In genomic region chr5:180649297-180650039, GRCh38 we compare ENCODE assay signal across 8 cellular contexts. TPM values are rescaled to one million over a fixed set of nuclear protein-coding genes. Genes with fewer than 3 reads are reported as not detected.
DNase-seq lines count a peak whose midpoint lies in the region; ATAC-seq and TF ChIP-seq lines count a peak whose summit lies in the region.

FLT4 (minus strand) TSS chr5:180649600; CDS start chr5:180649545, 55 bp downstream.

- peaks cover 12% of the 10 kb centered on the region for H3K4me1 Mint-ChIP-seq in activated naive CD4-positive, alpha-beta T cell treated with anti-CD3 and anti-CD28 coated beads, Interleukin-2, amount 10 ng/mL, durations not matched to agents 7 days and 5 days

- no peaks in the 10 kb centered on the region for H3K36me3 ChIP-seq in uterus

- H3K4me3 ChIP-seq in choroid plexus epithelial cell (ENCODE audit: low read depth, low read length), result peak within 1 kb of the TSS; percentile 43
- H3K4me3 ChIP-seq in uterus, result peak within 1 kb of the TSS in 1 of 2 donors; percentile 20

- peak within 1 kb of the TSS; percentile 69 for H3K4me3 Mint-ChIP-seq in activated naive CD4-positive, alpha-beta T cell treated with anti-CD3 and anti-CD28 coated beads, Interleukin-2, amount 10 ng/mL, durations not matched to agents 7 days and 5 days

- intact Hi-C loops in uterus (cut with DNase I; ENCODE audit: low total_unique reads), result no loop called here
- intact Hi-C loops in left colon (cut with DNase I, micrococcal nuclease), result no loop called here

- no peaks in the 10 kb centered on the region for H3K9me3 ChIP-seq in uterus

- H3K36me3 Mint-ChIP-seq in activated naive CD4-positive, alpha-beta T cell treated with anti-CD3 and anti-CD28 coated beads, Interleukin-2, amount 10 ng/mL, durations not matched to agents 7 days and 5 days, result no peaks in the 10 kb centered on the region

- TF ChIP-seq POLR2A in uterus (IDR thresholded peaks at IDR 0.05), result no peak

- H3K27ac ChIP-seq in uterus, result peak within 1 kb of the TSS; percentile 1 to 24

- no peaks in the 10 kb centered on the region for H3K27me3 ChIP-seq in uterus

- H3K4me1 ChIP-seq in uterus, result peaks cover 0 to 8% of the 10 kb centered on the region in 2 donors

- CTCF ChIA-PET in activated naive CD4-positive, alpha-beta T cell treated with anti-CD3 and anti-CD28 coated beads, Interleukin-2, amount 10 ng/mL, durations not matched to agents 7 days and 5 days (lab: Charles Lee), result no interaction called here

- no peak within 1 kb of the TSS for H3K27ac Mint-ChIP-seq in activated naive CD4-positive, alpha-beta T cell treated with anti-CD3 and anti-CD28 coated beads, Interleukin-2, amount 10 ng/mL, durations not matched to agents 7 days and 5 days

- no peak for TF ChIP-seq CTCF in choroid plexus epithelial cell (conservative IDR thresholded peaks at IDR 0.05; ENCODE audit: low read depth, low read length)
- TF ChIP-seq CTCF in uterus (IDR thresholded peaks at IDR 0.05), result no peak

- no peak for DNase-seq in activated naive CD4-positive, alpha-beta T cell treated with anti-CD3 and anti-CD28 coated beads, Interleukin-2, amount 10 ng/mL, durations not matched to agents 7 days and 5 days
- no peak for DNase-seq in activated naive CD4-positive, alpha-beta T cell treated with Interleukin-2 at 50 U/mL for 16 hours
- DNase-seq in choroid plexus epithelial cell (ENCODE audit: low read depth) (no peak), mesenteric fat pad (ENCODE audit: low spot score) (peak; percentile 74), uterus (peak in 1 of 2 donors; percentile 7), 8988T (no peak), left colon (no peak)

- ATAC-seq in left colon, result no peak
- no peak for ATAC-seq in GM19397 (IDR thresholded peaks at IDR 0.05; ENCODE audit: unreplicated experiment)

- no peaks in the 10 kb centered on the region for H3K9me3 Mint-ChIP-seq in activated naive CD4-positive, alpha-beta T cell treated with anti-CD3 and anti-CD28 coated beads, Interleukin-2, amount 10 ng/mL, durations not matched to agents 7 days and 5 days

- peaks cover 68% of the 10 kb centered on the region for H3K27me3 Mint-ChIP-seq in activated naive CD4-positive, alpha-beta T cell treated with anti-CD3 and anti-CD28 coated beads, Interleukin-2, amount 10 ng/mL, durations not matched to agents 7 days and 5 days

RNA-seq across cellular contexts. Expression of gene FLT4, which starts in this region (rescaled TPM):
- total RNA-seq in mesenteric fat pad (26.8 TPM), uterus (10 to 100 TPM; 22.5 to 35.5 (median 25.1) TPM), left colon (1 to 10 TPM; 3.8 to 4.7 TPM)
